25 cellular contexts compared by ENCODE assay signal in genomic region chr10:89355373-89355772, GRCh38. TPM values are rescaled to one million over a fixed set of nuclear protein-coding genes. Genes with fewer than 3 reads are reported as not detected.
DNase-seq lines count a peak whose midpoint lies in the region; ATAC-seq, FAIRE-seq and TF ChIP-seq lines count a peak whose summit lies in the region.
"Had no signal": no experiment of that assay in that cellular context is flagged by ENCODE, and none has a peak within 500 bp of the region (broad histone marks: within the 10 kb centered on the region; RNA-seq: fewer than 3 reads in every experiment).

No MANE protein-coding gene starts in this region.

- no peaks in the 10 kb centered on the region for H3K79me2 ChIP-seq in GM12878 (ENCODE audit: control insufficient read depth, insufficient read depth, low read length)

- no peak for TF ChIP-seq EP300 in GM12878 (IDR thresholded peaks at IDR 0.05; ENCODE audit: borderline replicate concordance in 1 of 2, control insufficient read depth in 1 of 2, low read depth in 2 of 2, low read length in 2 of 2)

- POLR2A ChIA-PET in IMR-90 (lab: Charles Lee; ENCODE audit: unreplicated experiment) (no interaction called here), GM12878 (lab: Charles Lee) (no interaction called here)

- H3K14ac ChIP-seq in IMR-90 (replicated peaks; ENCODE audit: low read depth, low read length): peak overlapping the region; percentile 18; the same call in 1 of the 2 replicates

- no peaks in the 10 kb centered on the region for H3K27me3 ChIP-seq in IMR-90 (ENCODE audit: control insufficient read depth, insufficient read depth, low read length)
- no peaks in the 10 kb centered on the region for H3K27me3 ChIP-seq in GM12878 (replicated peaks in 1 of 2; ENCODE audit: control insufficient read depth in 2 of 2, insufficient read depth in 2 of 2, low read length in 1 of 2)
- H3K27me3 ChIP-seq: BE2C, brain microvascular endothelial cell, heart right ventricle, ovary, sigmoid colon, uterus had no signal

- H3K56ac ChIP-seq in IMR-90 (ENCODE audit: extremely low read depth, insufficient read depth, low read length): no peak overlapping the region

- CTCF ChIA-PET in IMR-90 (lab: Yijun Ruan, JAX) (interaction anchor here (1.1 kb wide), 1 partner anchor 24 kb away, joined by 3 read pairs; no protein-coding TSS in a partner anchor), GM12878 (lab: Yijun Ruan, JAX) (interaction anchor here (1.2 to 4.1 kb wide), 3 partner anchors 8 to 13 kb away, joined by 3 to 22 read pairs (median 9); no protein-coding TSS in a partner anchor)

- H3K4me1 ChIP-seq in IMR-90 (ENCODE audit: control insufficient read depth, insufficient read depth, low read length) (peaks cover 19% of the 10 kb centered on the region), GM12878 (ENCODE audit: control insufficient read depth, insufficient read depth, low read length) (peaks cover 13% of the 10 kb centered on the region; the same call in 1 of the 2 replicates)
- H3K4me1 ChIP-seq: BE2C had no signal

- H3K4me3 ChIP-seq in IMR-90 (ENCODE audit: insufficient read depth, low read depth, low read length) (no peak overlapping the region), GM12878 (no peak overlapping the region)
- H3K4me3 ChIP-seq: heart right ventricle, lower lobe of right lung, ovary, sigmoid colon, uterus had no signal

- dilution Hi-C loops in IMR-90 (cut with HindIII; ENCODE audit: low sequenced_read_pairs, unreplicated experiment): no loop called here

- H3K9ac ChIP-seq in IMR-90 (ENCODE audit: low read depth, low read length) (no peak overlapping the region), GM12878 (ENCODE audit: control insufficient read depth, insufficient read depth, low read length) (no peak overlapping the region)

- RAD21 ChIA-PET in GM12878 (lab: Charles Lee; ENCODE audit: unreplicated experiment): interaction anchor here (1.0 kb wide), 1 partner anchor 9 kb away, joined by 3 read pairs; no protein-coding TSS in a partner anchor

- no peak overlapping the region for H4K8ac ChIP-seq in IMR-90 (ENCODE audit: low read depth in 2 of 2, low read length in 2 of 2)

- in situ Hi-C loops in IMR-90 (cut with MboI; ENCODE audit: low sequenced_read_pairs): no loop called here
- in situ Hi-C loops in GM12878 (cut with MboI): no loop called here

- peak overlapping the region; percentile 15; the same call in 1 of the 2 replicates for H2BK20ac ChIP-seq in IMR-90 (ENCODE audit: low read depth, low read length)

- TF ChIP-seq RAD21 in IMR-90 (IDR thresholded peaks at IDR 0.05; ENCODE audit: low read length) (no peak), GM12878 (IDR thresholded peaks at IDR 0.05; ENCODE audit: insufficient read depth, low read depth, low read length) (no peak)

- H3K27ac ChIP-seq in IMR-90 (ENCODE audit: insufficient read depth, low read length) (no peak overlapping the region), GM12878 (ENCODE audit: control insufficient read depth, insufficient read depth) (no peak overlapping the region)
- H3K27ac ChIP-seq: brain microvascular endothelial cell, lower lobe of right lung, ovary, sigmoid colon, uterus had no signal

- H2AFZ ChIP-seq in IMR-90 (replicated peaks; ENCODE audit: low read length, poor library complexity) (no peak overlapping the region), GM12878 (ENCODE audit: control insufficient read depth, low read depth, low read length) (no peak overlapping the region)

- H3K4ac ChIP-seq in IMR-90 (ENCODE audit: low read depth, low read length): peak overlapping the region; percentile 9; the same call in 1 of the 2 replicates

- H2BK15ac ChIP-seq in IMR-90 (ENCODE audit: low read depth, low read length): no peak overlapping the region

- H3K9me3 ChIP-seq in IMR-90 (ENCODE audit: control insufficient read depth, insufficient read depth, low read length) (no peaks in the 10 kb centered on the region), GM12878 (replicated peaks; ENCODE audit: control insufficient read depth, insufficient read depth, low read length) (no peaks in the 10 kb centered on the region)
- H3K9me3 ChIP-seq: BE2C, lower lobe of right lung, ovary, sigmoid colon, uterus had no signal

- TF ChIP-seq POLR2A in IMR-90 (IDR thresholded peaks at IDR 0.05; ENCODE audit: low read depth, low read length) (no peak), GM12878 (IDR thresholded peaks at IDR 0.05; ENCODE audit: low read depth, low read length) (no peak)

- H2BK120ac ChIP-seq in IMR-90 (ENCODE audit: low read depth, low read length): no peak overlapping the region

- H3K9me1 ChIP-seq in IMR-90 (ENCODE audit: insufficient read depth, low read length): peaks cover 8% of the 10 kb centered on the region

- FAIRE-seq in GM12878 (lab: Jason Lieb, UNC): no peak
- FAIRE-seq: HepG2 had no signal

- no TSS peak for BruUV-seq in IMR-90 (replicated peaks; lab: Mats Ljungman, UMichigan)
- BruUV-seq in GM12878 (replicated peaks; lab: Mats Ljungman, UMichigan): no TSS peak

- H4K91ac ChIP-seq in IMR-90 (ENCODE audit: insufficient read depth, low read depth, low read length): no peak overlapping the region

- no peak overlapping the region for H3K18ac ChIP-seq in IMR-90 (ENCODE audit: low read depth, low read length)

- H3K4me2 ChIP-seq in IMR-90 (ENCODE audit: low read depth, low read length) (no peak overlapping the region), GM12878 (ENCODE audit: control insufficient read depth, insufficient read depth) (no peak overlapping the region)

- no peak overlapping the region for H2BK5ac ChIP-seq in IMR-90 (ENCODE audit: low read depth, low read length, poor library complexity, severe bottlenecking)

- no peaks in the 10 kb centered on the region for H3K79me1 ChIP-seq in IMR-90 (ENCODE audit: low read depth in 1 of 2, low read length in 2 of 2)

- TF ChIP-seq CTCF in IMR-90 (conservative IDR thresholded peaks at IDR 0.05; ENCODE audit: low read depth, low read length) (no peak), GM12878 (IDR thresholded peaks at IDR 0.05 in 2 of 3, conservative IDR thresholded peaks at IDR 0.05 in 1 of 3; ENCODE audit: control insufficient read depth in 2 of 3, extremely low read depth in 1 of 3, insufficient read depth in 1 of 3, low read depth in 3 of 3, low read length in 3 of 3) (no peak)

- H3K36me3 ChIP-seq in IMR-90 (ENCODE audit: control insufficient read depth, insufficient read depth, low read length) (no peaks in the 10 kb centered on the region), GM12878 (ENCODE audit: control insufficient read depth in 2 of 2, insufficient read depth in 2 of 2, low read length in 1 of 2) (no peaks in the 10 kb centered on the region)
- H3K36me3 ChIP-seq: BE2C, brain microvascular endothelial cell, heart right ventricle, lower lobe of right lung, ovary, sigmoid colon, uterus had no signal

- H2AK5ac ChIP-seq in IMR-90 (ENCODE audit: low read depth, low read length): no peak overlapping the region

- no peak overlapping the region for H4K5ac ChIP-seq in IMR-90 (ENCODE audit: low read depth, low read length)

- SMC1A ChIA-PET in GM12878 (lab: Charles Lee; ENCODE audit: uncharacterized antibody, unreplicated experiment): interaction anchor here (0.6 to 4.8 kb wide), 5 partner anchors 11 to 104 kb away, joined by 3 to 40 read pairs (median 4); no protein-coding TSS in a partner anchor

- peak; percentile 91 for DNase-seq in ELR (ENCODE audit: low read depth)
- DNase-seq in IMR-90: peak; percentile 85
- no peak for DNase-seq in GM12878 (ENCODE audit: low read depth, low spot score)
- peak; percentile 58 for DNase-seq in kidney tubule cell (ENCODE audit: low spot score)
- DNase-seq in SK-N-DZ (ENCODE audit: low spot score): no peak
- DNase-seq in NCI-H446 treated with DMSO at 0.1 percent for 48 hours (lab: John Stamatoyannopoulos, UW): no peak
- DNase-seq in DMS53 treated with DMSO at 0.1 percent for 48 hours (lab: John Stamatoyannopoulos, UW; ENCODE audit: unreplicated experiment): no peak
- DNase-seq: activated CD4-positive, alpha-beta memory T cell treated with anti-CD3 and anti-CD28 coated beads, Interleukin-2, amount 10 ng/mL, durations not matched to agents 7 days and 5 days; BE2C; brain microvascular endothelial cell; GDM1; heart right ventricle; lower lobe of right lung; NCI-H1048; NCI-H2081; NCI-H510A treated with DMSO at 0.1 percent for 48 hours; ovary; SHP77; sigmoid colon; T-helper 2 cell; uterus had no signal

- no peak for ATAC-seq in IMR-90 (ENCODE audit: low read depth)
- ATAC-seq in GM12878: no peak
- ATAC-seq: heart right ventricle, HepG2, lower lobe of right lung had no signal

- H2AK9ac ChIP-seq in IMR-90 (replicated peaks; ENCODE audit: low read depth, low read length, poor library complexity): no peak overlapping the region

- WGBS in IMR-90 (ENCODE audit: extremely low coverage in 2 of 2, insufficient read length in 1 of 2), 2 experiments: no CpG with 5 or more reads among the region's 1 CpG
- 100% methylated on average over 1 of the region's 1 CpG for WGBS in GM12878 (ENCODE audit: insufficient coverage, insufficient replicate concordance, low lambda C conversion rate, missing lambda C conversion rate)

- H4K20me1 ChIP-seq in IMR-90 (ENCODE audit: insufficient read depth, low read length) (no peaks in the 10 kb centered on the region), GM12878 (ENCODE audit: control insufficient read depth, insufficient read depth) (no peaks in the 10 kb centered on the region)

- no peak overlapping the region for H3K23ac ChIP-seq in IMR-90 (ENCODE audit: low read depth, low read length)

- intact Hi-C loops in IMR-90 (cut with micrococcal nuclease): no loop called here
- intact Hi-C loops in GM12878 (cut with micrococcal nuclease; ENCODE audit: unreplicated experiment): no loop called here

RNA-seq across cellular contexts. Expression of gene IFIT1B, which starts 22.5 kb away (rescaled TPM):
- total RNA-seq in IMR-90 (2012; rRNA removed) (not detected in 2 replicates), GM12878 (2014; rRNA removed) (not detected in 2 replicates), GM12878 (2014; rRNA removed; fragmentation: Illumina TruSeq; extraction: Trizol) (not detected in 2 replicates), GM12878 (2021) (not detected in 2 replicates)
- polyA plus RNA-seq in IMR-90 (2012; rRNA removed) (not detected in 2 replicates), GM12878 (2011; rRNA removed) (not detected in 2 replicates), GM12878 (2014; fragmentation: Illumina TruSeq; extraction: Trizol) (0.17 TPM in 1 of 2 replicates, not detected in the other), GM12878 (2014; fragmentation: Nextera tagmentation; extraction: Ambion mirVana) (under 1 TPM in 1 of 2 experiments, not detected in 1; 0.04 TPM), GM12878 (2014; rRNA removed) (not detected in 2 replicates), GM12878 (2016; fragmentation: Nextera tagmentation; extraction: Ambion mirVana) (not detected)
- polyA plus RNA-seq in IMR-90 (2012; cell fraction: cytosol; rRNA removed): not detected in 2 replicates
- not detected in 2 replicates for polyA plus RNA-seq in IMR-90 (2012; cell fraction: nucleus; rRNA removed; ENCODE audit: low replicate concordance)
- not detected in 2 replicates for total RNA-seq in GM12878 (2013; cell fraction: nucleolus; rRNA removed)
- not detected for polyA plus RNA-seq in GM12878 (2011; ENCODE audit: low read depth)
- polyA plus RNA-seq in GM12878 (2011; cell fraction: cytosol; rRNA removed): not detected in 2 replicates
- not detected in 2 replicates for polyA plus RNA-seq in GM12878 (2011; cell fraction: nucleus; rRNA removed)
- not detected in 2 replicates for polyA plus RNA-seq in GM12878 (2012)
- polyA minus RNA-seq in GM12878 (2011; rRNA and poly(A)+ RNA removed): 0.15 TPM in 1 of 2 replicates, not detected in the other
- not detected in 2 replicates for polyA minus RNA-seq in GM12878 (2011; cell fraction: cytosol; rRNA and poly(A)+ RNA removed)
- not detected in 2 replicates for polyA minus RNA-seq in GM12878 (2011; cell fraction: nucleus; rRNA and poly(A)+ RNA removed)
- not detected in 2 replicates for polyA plus RNA-seq in SK-N-DZ (2014; cell fraction: cytosol; rRNA removed)
- polyA plus RNA-seq in SK-N-DZ (2014; cell fraction: nucleus; rRNA removed): not detected in 2 replicates
- total RNA-seq: dermis microvascular lymphatic vessel endothelial cell, epithelial cell of proximal tubule, HepG2, lower lobe of right lung, sigmoid colon, subcutaneous adipose tissue had no signal
- polyA plus RNA-seq: heart right ventricle, HepG2, ovary, sigmoid colon had no signal

RNA-seq across cellular contexts. Expression of gene IFIT3, which starts 27.6 kb away (rescaled TPM):
- total RNA-seq in IMR-90 (2012; rRNA removed): 7.3 and 7.8 TPM in 2 replicates
- 2.8 and 3.5 TPM in 2 replicates for polyA plus RNA-seq in IMR-90 (2012; rRNA removed)
- 0.93 and 1.2 TPM in 2 replicates for polyA plus RNA-seq in IMR-90 (2012; cell fraction: cytosol; rRNA removed)
- polyA plus RNA-seq in IMR-90 (2012; cell fraction: nucleus; rRNA removed; ENCODE audit: low replicate concordance): 0.14 and 0.79 TPM in 2 replicates
- 40.3 and 42.2 TPM in 2 replicates for total RNA-seq in GM12878 (2013; cell fraction: nucleolus; rRNA removed)
- total RNA-seq in GM12878 (2014; rRNA removed): 39.1 and 55.0 TPM in 2 replicates
- 67.3 and 79.1 TPM in 2 replicates for total RNA-seq in GM12878 (2014; rRNA removed; fragmentation: Illumina TruSeq; extraction: Trizol)
- 38.9 and 44.4 TPM in 2 replicates for total RNA-seq in GM12878 (2021)
- polyA plus RNA-seq in GM12878 (2011; ENCODE audit: low read depth): 48.9 TPM
- polyA plus RNA-seq in GM12878 (2011; rRNA removed): 30.8 and 39.2 TPM in 2 replicates
- 14.8 and 16.3 TPM in 2 replicates for polyA plus RNA-seq in GM12878 (2011; cell fraction: cytosol; rRNA removed)
- polyA plus RNA-seq in GM12878 (2011; cell fraction: nucleus; rRNA removed): 5.0 and 7.4 TPM in 2 replicates
- polyA plus RNA-seq in GM12878 (2012): 50.2 and 51.6 TPM in 2 replicates
- polyA plus RNA-seq in GM12878 (2014; fragmentation: Illumina TruSeq; extraction: Trizol): 70.2 and 91.4 TPM in 2 replicates
- 10 to 100 TPM; 27.0 to 50.4 TPM for polyA plus RNA-seq in GM12878 (2014; fragmentation: Nextera tagmentation; extraction: Ambion mirVana)
- 35.8 and 52.1 TPM in 2 replicates for polyA plus RNA-seq in GM12878 (2014; rRNA removed)
- 10 to 100 TPM; 51.7 to 53.0 TPM for polyA plus RNA-seq in GM12878 (2016; fragmentation: Nextera tagmentation; extraction: Ambion mirVana)
- 11.8 and 18.6 TPM in 2 replicates for polyA minus RNA-seq in GM12878 (2011; rRNA and poly(A)+ RNA removed)
- polyA minus RNA-seq in GM12878 (2011; cell fraction: cytosol; rRNA and poly(A)+ RNA removed): 8.5 and 9.2 TPM in 2 replicates
- polyA minus RNA-seq in GM12878 (2011; cell fraction: nucleus; rRNA and poly(A)+ RNA removed): 4.0 and 6.0 TPM in 2 replicates
- not detected in 2 replicates for polyA plus RNA-seq in SK-N-DZ (2014; cell fraction: cytosol; rRNA removed)
- not detected in 2 replicates for polyA plus RNA-seq in SK-N-DZ (2014; cell fraction: nucleus; rRNA removed)

RNA-seq across cellular contexts. Expression of gene IFIT1, which starts 37.0 kb away (rescaled TPM):
- total RNA-seq in IMR-90 (2012; rRNA removed) (6.8 and 7.5 TPM in 2 replicates), GM12878 (2014; rRNA removed) (19.7 and 29.8 TPM in 2 replicates), GM12878 (2014; rRNA removed; fragmentation: Illumina TruSeq; extraction: Trizol) (32.0 and 39.2 TPM in 2 replicates), GM12878 (2021) (18.8 and 22.5 TPM in 2 replicates)
- polyA plus RNA-seq in IMR-90 (2012; rRNA removed) (4.5 and 6.1 TPM in 2 replicates), GM12878 (2011; rRNA removed) (23.4 and 36.6 TPM in 2 replicates), GM12878 (2014; fragmentation: Illumina TruSeq; extraction: Trizol) (31.5 and 44.4 TPM in 2 replicates), GM12878 (2014; fragmentation: Nextera tagmentation; extraction: Ambion mirVana) (10 to 100 TPM; 28.9 to 37.2 TPM), GM12878 (2014; rRNA removed) (17.5 and 21.3 TPM in 2 replicates), GM12878 (2016; fragmentation: Nextera tagmentation; extraction: Ambion mirVana) (10 to 100 TPM; 13.9 to 16.1 TPM)
- polyA plus RNA-seq in IMR-90 (2012; cell fraction: cytosol; rRNA removed): 1.2 and 2.8 TPM in 2 replicates
- 0.23 and 3.1 TPM in 2 replicates for polyA plus RNA-seq in IMR-90 (2012; cell fraction: nucleus; rRNA removed; ENCODE audit: low replicate concordance)
- 2.5 and 3.2 TPM in 2 replicates for total RNA-seq in GM12878 (2013; cell fraction: nucleolus; rRNA removed)
- 18.2 TPM for polyA plus RNA-seq in GM12878 (2011; ENCODE audit: low read depth)
- 6.9 and 8.8 TPM in 2 replicates for polyA plus RNA-seq in GM12878 (2011; cell fraction: cytosol; rRNA removed)
- 9.0 and 10.0 TPM in 2 replicates for polyA plus RNA-seq in GM12878 (2011; cell fraction: nucleus; rRNA removed)
- 16.1 and 18.3 TPM in 2 replicates for polyA plus RNA-seq in GM12878 (2012)
- polyA minus RNA-seq in GM12878 (2011; rRNA and poly(A)+ RNA removed): 6.9 and 8.9 TPM in 2 replicates
- polyA minus RNA-seq in GM12878 (2011; cell fraction: cytosol; rRNA and poly(A)+ RNA removed): 3.3 and 4.0 TPM in 2 replicates
- 2.1 and 3.2 TPM in 2 replicates for polyA minus RNA-seq in GM12878 (2011; cell fraction: nucleus; rRNA and poly(A)+ RNA removed)
- polyA plus RNA-seq in SK-N-DZ (2014; cell fraction: cytosol; rRNA removed): not detected in 2 replicates
- polyA plus RNA-seq in SK-N-DZ (2014; cell fraction: nucleus; rRNA removed): 0.12 TPM in 1 of 2 replicates, not detected in the other

RNA-seq across cellular contexts. Expression of gene IFIT2, which starts 53.5 kb away (rescaled TPM):
- total RNA-seq in IMR-90 (2012; rRNA removed) (1.9 and 2.2 TPM in 2 replicates), GM12878 (2014; rRNA removed) (5.2 and 6.8 TPM in 2 replicates), GM12878 (2014; rRNA removed; fragmentation: Illumina TruSeq; extraction: Trizol) (10.7 and 13.4 TPM in 2 replicates), GM12878 (2021) (7.1 and 9.0 TPM in 2 replicates)
- polyA plus RNA-seq in IMR-90 (2012; rRNA removed) (0.67 and 1.1 TPM in 2 replicates), GM12878 (2011; rRNA removed) (9.4 and 15.7 TPM in 2 replicates), GM12878 (2014; fragmentation: Illumina TruSeq; extraction: Trizol) (9.6 and 15.0 TPM in 2 replicates), GM12878 (2014; fragmentation: Nextera tagmentation; extraction: Ambion mirVana) (10 to 100 TPM; 11.8 to 14.8 TPM), GM12878 (2014; rRNA removed) (5.0 and 8.1 TPM in 2 replicates), GM12878 (2016; fragmentation: Nextera tagmentation; extraction: Ambion mirVana) (1 to 10 TPM; 9.8 to 9.9 TPM)
- polyA plus RNA-seq in IMR-90 (2012; cell fraction: cytosol; rRNA removed): 0.21 TPM in 2 replicates
- 0.05 and 0.63 TPM in 2 replicates for polyA plus RNA-seq in IMR-90 (2012; cell fraction: nucleus; rRNA removed; ENCODE audit: low replicate concordance)
- 7.9 and 8.2 TPM in 2 replicates for total RNA-seq in GM12878 (2013; cell fraction: nucleolus; rRNA removed)
- 6.5 TPM for polyA plus RNA-seq in GM12878 (2011; ENCODE audit: low read depth)
- 3.3 and 3.7 TPM in 2 replicates for polyA plus RNA-seq in GM12878 (2011; cell fraction: cytosol; rRNA removed)
- polyA plus RNA-seq in GM12878 (2011; cell fraction: nucleus; rRNA removed): 3.8 and 4.6 TPM in 2 replicates
- polyA plus RNA-seq in GM12878 (2012): 6.9 and 13.1 TPM in 2 replicates
- 5.8 and 7.8 TPM in 2 replicates for polyA minus RNA-seq in GM12878 (2011; rRNA and poly(A)+ RNA removed)
- polyA minus RNA-seq in GM12878 (2011; cell fraction: cytosol; rRNA and poly(A)+ RNA removed): 1.9 and 2.1 TPM in 2 replicates
- 4.7 and 5.1 TPM in 2 replicates for polyA minus RNA-seq in GM12878 (2011; cell fraction: nucleus; rRNA and poly(A)+ RNA removed)
- polyA plus RNA-seq in SK-N-DZ (2014; cell fraction: cytosol; rRNA removed): not detected in 2 replicates
- polyA plus RNA-seq in SK-N-DZ (2014; cell fraction: nucleus; rRNA removed): not detected in 2 replicates

RNA-seq across cellular contexts. Expression of gene IFIT5, which starts 59.0 kb away (rescaled TPM):
- total RNA-seq in IMR-90 (2012; rRNA removed) (18.1 and 21.7 TPM in 2 replicates), GM12878 (2014; rRNA removed) (12.1 and 16.4 TPM in 2 replicates), GM12878 (2014; rRNA removed; fragmentation: Illumina TruSeq; extraction: Trizol) (15.4 and 17.2 TPM in 2 replicates), GM12878 (2021) (11.0 and 12.5 TPM in 2 replicates)
- polyA plus RNA-seq in IMR-90 (2012; rRNA removed) (3.9 and 5.2 TPM in 2 replicates), GM12878 (2011; rRNA removed) (17.0 and 27.6 TPM in 2 replicates), GM12878 (2014; fragmentation: Illumina TruSeq; extraction: Trizol) (11.4 and 14.7 TPM in 2 replicates), GM12878 (2014; fragmentation: Nextera tagmentation; extraction: Ambion mirVana) (1 to 10 TPM; 5.9 to 8.3 TPM), GM12878 (2014; rRNA removed) (6.6 and 8.6 TPM in 2 replicates), GM12878 (2016; fragmentation: Nextera tagmentation; extraction: Ambion mirVana) (1 to 10 TPM; 8.6 to 9.9 TPM)
- polyA plus RNA-seq in IMR-90 (2012; cell fraction: cytosol; rRNA removed): 1.2 and 1.7 TPM in 2 replicates
- polyA plus RNA-seq in IMR-90 (2012; cell fraction: nucleus; rRNA removed; ENCODE audit: low replicate concordance): 0.24 and 1.7 TPM in 2 replicates
- total RNA-seq in GM12878 (2013; cell fraction: nucleolus; rRNA removed): 21.6 and 21.7 TPM in 2 replicates
- 3.0 TPM for polyA plus RNA-seq in GM12878 (2011; ENCODE audit: low read depth)
- 6.0 and 6.9 TPM in 2 replicates for polyA plus RNA-seq in GM12878 (2011; cell fraction: cytosol; rRNA removed)
- 6.8 and 8.1 TPM in 2 replicates for polyA plus RNA-seq in GM12878 (2011; cell fraction: nucleus; rRNA removed)
- 5.0 and 7.4 TPM in 2 replicates for polyA plus RNA-seq in GM12878 (2012)
- 13.3 and 18.4 TPM in 2 replicates for polyA minus RNA-seq in GM12878 (2011; rRNA and poly(A)+ RNA removed)
- polyA minus RNA-seq in GM12878 (2011; cell fraction: cytosol; rRNA and poly(A)+ RNA removed): 7.8 and 9.4 TPM in 2 replicates
- 14.4 and 16.4 TPM in 2 replicates for polyA minus RNA-seq in GM12878 (2011; cell fraction: nucleus; rRNA and poly(A)+ RNA removed)
- 18.7 and 19.6 TPM in 2 replicates for polyA plus RNA-seq in SK-N-DZ (2014; cell fraction: cytosol; rRNA removed)
- polyA plus RNA-seq in SK-N-DZ (2014; cell fraction: nucleus; rRNA removed): 9.8 and 13.9 TPM in 2 replicates

Comparison
In these comparisons a context has a peak if more than half of its experiments do, and no peak if none do; other contexts are left out.
1. DNase-seq: peak in ELR (single experiment), IMR-90 (single experiment) and kidney tubule cell (single experiment); none in GM12878 (single experiment), SK-N-DZ (single experiment), NCI-H446 treated with DMSO at 0.1 percent for 48 hours (single experiment) and DMS53 treated with DMSO at 0.1 percent for 48 hours (single experiment).